Comparison of ENCODE assay signal across 11 cellular contexts in the genomic region with DNA sequence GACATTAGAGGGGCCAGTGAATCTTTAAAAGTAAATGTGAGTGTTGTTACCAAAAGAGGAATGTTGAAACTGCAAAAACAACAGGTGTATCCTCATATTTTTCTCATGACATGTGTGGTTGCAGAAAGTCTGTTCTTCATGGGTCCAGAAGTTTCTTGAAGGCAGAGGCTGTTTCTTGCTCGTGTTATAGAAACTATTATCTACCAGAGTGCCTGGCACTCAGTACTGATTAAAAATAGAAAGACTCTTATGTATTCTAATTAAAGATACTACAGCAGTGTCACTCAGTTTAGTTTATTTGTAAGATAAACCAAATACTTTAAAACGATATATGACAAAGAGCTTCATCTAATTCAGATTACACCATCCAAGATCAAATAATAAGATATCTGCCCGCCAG.
"Had no signal": no experiment of that assay in that cellular context is flagged by ENCODE, and none has a peak within 500 bp of the region (broad histone marks: within the 10 kb centered on the region; RNA-seq: fewer than 3 reads in every experiment).

No MANE protein-coding gene starts in this region.

- ATAC-seq: GM23338, HCT116 had no signal

- H3K27ac ChIP-seq: GM23248 had no signal

- H3K4me3 ChIP-seq: GM23248, GM23338, HAP-1 had no signal

- H3K36me3 ChIP-seq: HAP-1 had no signal

- H3K4me3 Mint-ChIP-seq: GM23338, H9, HFFc6 had no signal

- H3K9me3 Mint-ChIP-seq: H9 had no signal

- DNase-seq: GM23248, GOT3, H7, H9, HCEC 1CT, HFFc6 had no signal

- H2AFZ ChIP-seq: GM23248, GM23338 had no signal

- FAIRE-seq: H1, H54 had no signal

- H3K9ac ChIP-seq: GM23248 had no signal

- H3K9me3 ChIP-seq: HAP-1 had no signal

- H3K4me2 ChIP-seq: GM23338 had no signal

- H3K27ac Mint-ChIP-seq: GM23338, HFFc6 had no signal
